In genomic region chr1:232138044-232138443, GRCh38 we compare ENCODE assay signal across 20 cellular contexts.
"Had no signal": no experiment of that assay in that cellular context is flagged by ENCODE, and none has a peak within 500 bp of the region (broad histone marks: within the 10 kb centered on the region; RNA-seq: fewer than 3 reads in every experiment).

No MANE protein-coding gene starts in this region.

- H3K4me2 ChIP-seq: PC-9 had no signal

- H3K27ac ChIP-seq: HL-60, PC-9, Peyer's patch, SJCRH30 had no signal

- H3K4me3 ChIP-seq: PC-9, Peyer's patch, SJCRH30 had no signal

- DNase-seq: KBM-7; NCI-H1092; NCI-H1105 treated with DMSO at 0.1 percent for 48 hours; NCI-H1417 treated with DMSO at 0.1 percent for 48 hours; NCI-H146; NCI-H1694 treated with DMSO at 0.1 percent for 48 hours; NCI-H1930; NCI-H2081; NCI-H2107; NCI-H524; NCI-H526 treated with DMSO at 0.1 percent for 48 hours; NCI-H774; NK-92 treated with Interleukin-12 subunit alpha and Interleukin-12 subunit beta, amount 100 ng/mL, for 24 hours; PC-9; Peyer's patch; SHP77 treated with DMSO at 0.1 percent for 48 hours; SJCRH30 had no signal

- H2AFZ ChIP-seq: PC-9 had no signal

- ATAC-seq: Right ventricle myocardium inferior, SK-N-SH treated with all-trans-retinoic acid at 6 μM for 48 hours had no signal

- H3K9me3 ChIP-seq: Peyer's patch had no signal

- H3K27me3 ChIP-seq: Peyer's patch, SJCRH30 had no signal

- H3K4me1 ChIP-seq: Peyer's patch had no signal

- H3K36me3 ChIP-seq: Peyer's patch, SJCRH30 had no signal
